8 cellular contexts compared by ENCODE assay signal in the genomic region with DNA sequence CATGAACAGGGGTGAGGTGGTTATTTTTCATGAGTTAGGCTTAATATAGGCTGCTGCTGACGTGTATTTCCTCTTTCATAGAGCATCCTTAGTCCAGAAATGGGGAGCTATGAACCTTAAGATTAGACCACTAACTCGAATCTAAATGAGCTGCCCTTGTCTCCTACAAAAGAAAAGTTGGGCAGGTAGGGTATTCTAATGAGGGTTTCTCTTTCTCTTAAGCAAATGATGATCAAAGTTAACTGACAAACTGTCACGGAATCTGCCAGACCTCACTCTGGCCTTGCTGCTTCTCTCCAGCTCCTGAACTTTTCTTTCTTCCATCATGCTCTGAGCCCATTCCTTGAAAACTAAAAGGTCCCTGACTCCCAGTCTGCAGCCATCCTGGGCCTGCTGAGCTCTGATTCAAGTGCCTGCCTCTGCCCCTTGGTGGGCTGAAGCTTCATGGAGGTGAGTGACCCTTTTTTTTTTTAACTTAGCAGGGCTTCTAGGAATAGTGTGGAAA. TPM values are rescaled to one million over a fixed set of nuclear protein-coding genes. Genes with fewer than 3 reads are reported as not detected.
A peak's percentile ranks its signal among the peaks of the same experiment; 100 is the strongest.
DNase-seq lines count a peak whose midpoint lies in the region; ATAC-seq, FAIRE-seq and TF ChIP-seq lines count a peak whose summit lies in the region.

A gene with protein sequence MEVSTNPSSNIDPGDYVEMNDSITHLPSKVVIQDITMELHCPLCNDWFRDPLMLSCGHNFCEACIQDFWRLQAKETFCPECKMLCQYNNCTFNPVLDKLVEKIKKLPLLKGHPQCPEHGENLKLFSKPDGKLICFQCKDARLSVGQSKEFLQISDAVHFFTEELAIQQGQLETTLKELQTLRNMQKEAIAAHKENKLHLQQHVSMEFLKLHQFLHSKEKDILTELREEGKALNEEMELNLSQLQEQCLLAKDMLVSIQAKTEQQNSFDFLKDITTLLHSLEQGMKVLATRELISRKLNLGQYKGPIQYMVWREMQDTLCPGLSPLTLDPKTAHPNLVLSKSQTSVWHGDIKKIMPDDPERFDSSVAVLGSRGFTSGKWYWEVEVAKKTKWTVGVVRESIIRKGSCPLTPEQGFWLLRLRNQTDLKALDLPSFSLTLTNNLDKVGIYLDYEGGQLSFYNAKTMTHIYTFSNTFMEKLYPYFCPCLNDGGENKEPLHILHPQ (plus strand): TSS at position 268 of the 505 bp plus-strand sequence. CDS start 177 bp downstream, at position 445.

- no peak within 1 kb of the TSS for H3K27ac ChIP-seq in H1 (ENCODE audit: low read depth, low read length)

- peak within 1 kb of the TSS; percentile 70 for H2AFZ ChIP-seq in H1 (ENCODE audit: low read length)

- H2BK15ac ChIP-seq in H1 (ENCODE audit: low read length) = no peak within 1 kb of the TSS

- peak; percentile 26 for ATAC-seq in HG03378 (IDR thresholded peaks at IDR 0.05; ENCODE audit: unreplicated experiment)

- H3K79me1 ChIP-seq in H1 (ENCODE audit: low read depth, low read length) = no peaks in the 10 kb centered on the region

- H3K36me3 ChIP-seq in H1 (ENCODE audit: control insufficient read depth in 2 of 4, insufficient read depth in 4 of 4, low read length in 3 of 4) = no peaks in the 10 kb centered on the region

- H3K4ac ChIP-seq in H1 (replicated peaks; ENCODE audit: insufficient read length, low read depth, low read length) = no peak within 1 kb of the TSS

- peaks cover 3% of the 10 kb centered on the region for H3K36me3 Mint-ChIP-seq in osteocyte (ENCODE audit: unreplicated experiment)

- H3K23ac ChIP-seq in H1 (ENCODE audit: insufficient read length) = no peak within 1 kb of the TSS

- no peak within 1 kb of the TSS for H2AK5ac ChIP-seq in H1 (ENCODE audit: low read depth, low read length)

- no peak for TF ChIP-seq POLR2A in H1 (IDR thresholded peaks at IDR 0.05; ENCODE audit: control extremely low read depth in 1 of 2, low read depth in 2 of 2, low read length in 2 of 2)

- H3K27me3 Mint-ChIP-seq in osteocyte (ENCODE audit: unreplicated experiment) = peaks cover 2% of the 10 kb centered on the region

- no peak within 1 kb of the TSS for H3K9ac ChIP-seq in H1 (replicated peaks in 1 of 4; ENCODE audit: extremely low read depth in 1 of 4, low read depth in 3 of 4, low read length in 3 of 4)

- FAIRE-seq in H1 (lab: Jason Lieb, UNC) = no peak

- H3K79me2 ChIP-seq in H1 (ENCODE audit: control insufficient read depth in 1 of 2, insufficient read depth in 2 of 2, low read length in 2 of 2) = no peaks in the 10 kb centered on the region

- DNase-seq in H1 (ENCODE audit: low read depth in 1 of 2, low spot score in 2 of 2) (no peak), osteocyte (ENCODE audit: extremely low spot score, unreplicated experiment) (no peak), NCI-H69 (lab: John Stamatoyannopoulos, UW) (no peak), HK-2 (ENCODE audit: unreplicated experiment) (no peak), SKM-1 treated with dmso at 0.1 percent for 144 hours (lab: John Stamatoyannopoulos, UW; ENCODE audit: unreplicated experiment) (no peak)
- no peak for DNase-seq in stimulated activated CD4-positive, alpha-beta T cell treated with anti-CD3 and anti-CD28 coated beads, Interleukin-12 subunit alpha, Interleukin-12 subunit beta, amount 100 ng/mL, for 4 hours

- 86% methylated on average over 3 of the region's 3 CpGs; no CpG with 5 or more reads in 1 of the 2 experiments for WGBS in H1 (ENCODE audit: extremely low coverage in 1 of 2, insufficient coverage in 1 of 2, insufficient read length in 1 of 2, insufficient replicate concordance in 2 of 2, low coverage in 1 of 2, low lambda C conversion rate in 2 of 2, missing lambda C conversion rate in 1 of 2), 2 experiments

- no peak within 1 kb of the TSS for H4K5ac ChIP-seq in H1 (ENCODE audit: insufficient read length, low read depth, low read length)

- no peaks in the 10 kb centered on the region for H3K4me1 ChIP-seq in H1 (replicated peaks in 1 of 4; ENCODE audit: control insufficient read depth in 3 of 4, insufficient read depth in 4 of 4, low read length in 3 of 4)

- H3K27me3 ChIP-seq in H1 (replicated peaks in 1 of 4; ENCODE audit: control insufficient read depth in 3 of 4, extremely low read depth in 1 of 4, insufficient read depth in 3 of 4, low read length in 3 of 4) = no peaks in the 10 kb centered on the region

- H4K20me1 ChIP-seq in H1 (replicated peaks in 1 of 2; ENCODE audit: control insufficient read depth in 1 of 2, insufficient read depth in 2 of 2, low read length in 2 of 2) = no peaks in the 10 kb centered on the region

- H2BK20ac ChIP-seq in H1 (ENCODE audit: low read length) = no peak within 1 kb of the TSS

- no peak within 1 kb of the TSS for H3K56ac ChIP-seq in H1 (replicated peaks; ENCODE audit: insufficient read length, low read depth, low read length)

- H3K4me3 Mint-ChIP-seq in osteocyte (ENCODE audit: unreplicated experiment) = no peak within 1 kb of the TSS

- H3K27ac Mint-ChIP-seq in osteocyte (ENCODE audit: unreplicated experiment) = no peak within 1 kb of the TSS

- no peaks in the 10 kb centered on the region for H3K9me3 Mint-ChIP-seq in osteocyte (ENCODE audit: unreplicated experiment)

- H3K9me3 ChIP-seq in H1 (ENCODE audit: insufficient read depth in 2 of 2, low read depth in 1 of 2, low read length in 1 of 2) = peaks cover 0 to 6% of the 10 kb centered on the region in 2 experiments; a peak in 1 of 4 replicates

- no peak within 1 kb of the TSS for H3K14ac ChIP-seq in H1 (ENCODE audit: insufficient read length)

- H2BK5ac ChIP-seq in H1 (ENCODE audit: low read depth, low read length) = no peak within 1 kb of the TSS

- H3K23me2 ChIP-seq in H1 (ENCODE audit: low read depth, low read length) = no peaks in the 10 kb centered on the region

- H3K4me1 Mint-ChIP-seq in osteocyte (ENCODE audit: unreplicated experiment) = no peaks in the 10 kb centered on the region

- H4K8ac ChIP-seq in H1 (ENCODE audit: extremely low read depth, insufficient read depth, low read length) = no peak within 1 kb of the TSS; the same call in 1 of the 2 replicates

- no peak within 1 kb of the TSS for H4K91ac ChIP-seq in H1 (replicated peaks; ENCODE audit: insufficient read length, low read length)

- POLR2A ChIA-PET in H1 (lab: Charles Lee; ENCODE audit: partially characterized antibody) = interaction anchor here (0.6 to 3.1 kb wide), 4 partner anchors 10 to 73 kb away, joined by 3 to 17 read pairs (median 6); partner anchors contain the start of genes B2M, PATL2 and SPG11

- H2BK120ac ChIP-seq in H1 (replicated peaks; ENCODE audit: low read depth, low read length) = no peak within 1 kb of the TSS

- TF ChIP-seq CTCF in H1 (IDR thresholded peaks at IDR 0.05; ENCODE audit: control extremely low read depth in 1 of 3, insufficient read depth in 1 of 3, low read depth in 1 of 3, low read length in 3 of 3) = no peak
- TF ChIP-seq CTCF in osteocyte (IDR thresholded peaks at IDR 0.05) = no peak

- no peak within 1 kb of the TSS for H2BK12ac ChIP-seq in H1 (ENCODE audit: low read depth, low read length)

- CTCF ChIA-PET in H1 (lab: Charles Lee; ENCODE audit: partially characterized antibody) = interaction anchor here (0.6 to 5.0 kb wide), 18 partner anchors 10 to 158 kb away, joined by 3 to 87 read pairs (median 4); partner anchors contain the start of genes B2M, PATL2 and SPG11

- no peak within 1 kb of the TSS for H3K4me2 ChIP-seq in H1 (ENCODE audit: insufficient read depth in 1 of 2, low read depth in 2 of 2, low read length in 2 of 2)

- no peak within 1 kb of the TSS for H3K18ac ChIP-seq in H1 (ENCODE audit: extremely low read depth, low read length)

- no peak for TF ChIP-seq RAD21 in H1 (IDR thresholded peaks at IDR 0.05 in 1 of 2, conservative IDR thresholded peaks at IDR 0.05 in 1 of 2; ENCODE audit: low read depth in 2 of 2, low read length in 2 of 2)

- H3K4me3 ChIP-seq in GM08714 (ENCODE audit: low read length) (peak within 1 kb of the TSS; percentile 52; the same call in 1 of the 2 replicates), H1 (ENCODE audit: extremely low read depth in 1 of 4, insufficient read depth in 2 of 4, low read depth in 3 of 4, low read length in 4 of 4) (no peak within 1 kb of the TSS)

- no peak for TF ChIP-seq EP300 in H1 (IDR thresholded peaks at IDR 0.05; ENCODE audit: borderline replicate concordance in 1 of 2, low read depth in 2 of 2, low read length in 2 of 2)

TF ChIP-seq in H1, 55 proteins besides CTCF, POLR2A, EP300 and RAD21:
- TF ChIP-seq GABPA (IDR thresholded peaks at IDR 0.05; ENCODE audit: borderline replicate concordance, insufficient read depth, low read length) (no peak), PHF8 (conservative IDR thresholded peaks at IDR 0.05; ENCODE audit: low read depth, low read length) (no peak), CBX8 (IDR thresholded peaks at IDR 0.05; ENCODE audit: borderline replicate concordance, low read depth, low read length) (no peak), POU5F1 (IDR thresholded peaks at IDR 0.05; ENCODE audit: low read depth, low read length) (no peak), SIRT6 (IDR thresholded peaks at IDR 0.05; ENCODE audit: low read length) (no peak), JUN (IDR thresholded peaks at IDR 0.05; ENCODE audit: low read depth, low read length) (no peak), KDM4A (IDR thresholded peaks at IDR 0.05; ENCODE audit: low read depth, low read length, severe bottlenecking) (no peak), E2F6 (IDR thresholded peaks at IDR 0.05) (no peak), SUZ12 (IDR thresholded peaks at IDR 0.05; ENCODE audit: low read length) (no peak)

RNA-seq across cellular contexts. Expression of the gene that starts here (rescaled TPM):
- total RNA-seq in H1 (2021; fragmentation: NEBNext Ultra II Directional; extraction: Animal tissue kit (Norgen Biotek cat#: 25700)) = 6.2 and 6.4 TPM in 2 replicates
- polyA plus RNA-seq in H1 (2011; rRNA removed) = 2.9 and 4.3 TPM in 2 replicates
- 4.4 TPM for polyA plus RNA-seq in H1 (2011; cell fraction: cytosol; rRNA removed)
- polyA plus RNA-seq in H1 (2011; cell fraction: nucleus; rRNA removed) = 3.1 TPM
- polyA plus RNA-seq in H1 (2012, experiment 1 of 2) = 5.6 to 9.8 TPM (median 7.9 TPM) in 4 replicates
- polyA plus RNA-seq in H1 (2012, experiment 2 of 2) = 4.7 TPM
- polyA plus RNA-seq in H1 (2013, experiment 1 of 2) = 3.6 TPM
- 4.0 TPM for polyA plus RNA-seq in H1 (2013, experiment 2 of 2)
- polyA minus RNA-seq in H1 (2011; rRNA and poly(A)+ RNA removed) = 4.4 and 5.0 TPM in 2 replicates
- 2.9 TPM for polyA minus RNA-seq in H1 (2011; cell fraction: cytosol; rRNA and poly(A)+ RNA removed)
- 4.8 TPM for polyA minus RNA-seq in H1 (2011; cell fraction: nucleus; rRNA and poly(A)+ RNA removed)
- 13.6 and 17.6 TPM in 2 replicates for total RNA-seq in osteocyte
